In the genomic region with DNA sequence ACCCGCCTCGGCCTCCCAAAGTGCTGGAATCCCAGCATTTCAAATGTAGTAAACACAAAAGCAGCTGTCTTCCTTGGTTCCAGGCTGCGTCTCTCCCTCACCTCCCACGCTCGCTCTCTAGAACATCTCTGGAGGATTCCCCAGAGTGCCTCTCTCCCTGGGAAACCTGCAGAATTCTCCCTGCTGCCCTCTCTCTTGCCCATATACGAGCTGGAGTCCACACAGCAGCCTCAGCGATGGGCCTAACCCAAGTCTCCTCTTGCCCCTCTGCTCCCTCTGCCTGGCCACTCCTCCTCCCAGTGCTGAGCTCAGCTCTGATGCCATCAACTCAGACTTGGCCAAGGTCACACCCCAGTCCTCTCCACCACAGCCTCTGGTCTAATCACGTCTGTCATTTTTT, we compare ENCODE assay signal across 21 cellular contexts. TPM values are rescaled to one million over a fixed set of nuclear protein-coding genes. Genes with fewer than 3 reads are reported as not detected.
DNase-seq lines count a peak whose midpoint lies in the region; ATAC-seq and TF ChIP-seq lines count a peak whose summit lies in the region.
"Had no signal": no experiment of that assay in that cellular context is flagged by ENCODE, and none has a peak within 500 bp of the region (broad histone marks: within the 10 kb centered on the region; RNA-seq: fewer than 3 reads in every experiment).

No MANE protein-coding gene starts in this region.

- H3K4me1 Mint-ChIP-seq in WTC11 (peaks cover 47% of the 10 kb centered on the region), progenitor cell of endocrine pancreas (ENCODE audit: low read depth) (no peaks in the 10 kb centered on the region)
- H3K4me1 Mint-ChIP-seq: activated CD4-positive, alpha-beta memory T cell treated with anti-CD3 and anti-CD28 coated beads, Interleukin-2, amount 10 ng/mL, durations not matched to agents 7 days and 5 days; central memory CD8-positive, alpha-beta T cell; IgD-negative memory B cell had no signal

- H3K4me3 Mint-ChIP-seq in WTC11 = no peak overlapping the region
- H3K4me3 Mint-ChIP-seq in progenitor cell of endocrine pancreas (ENCODE audit: low read depth) = no peak overlapping the region
- H3K4me3 Mint-ChIP-seq: activated CD4-positive, alpha-beta memory T cell treated with anti-CD3 and anti-CD28 coated beads, Interleukin-2, amount 10 ng/mL, durations not matched to agents 7 days and 5 days; central memory CD8-positive, alpha-beta T cell; IgD-negative memory B cell; nephron; T-helper 17 cell had no signal

- H3K4me1 ChIP-seq in BLaER1 = peaks cover 17% of the 10 kb centered on the region
- peaks cover 90% of the 10 kb centered on the region for H3K4me1 ChIP-seq in left ventricle myocardium inferior

- H3K9me3 ChIP-seq in BLaER1 (no peaks in the 10 kb centered on the region), left ventricle myocardium inferior (replicated peaks) (no peaks in the 10 kb centered on the region)

- no peaks in the 10 kb centered on the region for H3K27me3 Mint-ChIP-seq in WTC11 (ENCODE audit: low read depth)
- no peaks in the 10 kb centered on the region for H3K27me3 Mint-ChIP-seq in progenitor cell of endocrine pancreas
- H3K27me3 Mint-ChIP-seq: activated CD4-positive, alpha-beta memory T cell treated with anti-CD3 and anti-CD28 coated beads, Interleukin-2, amount 10 ng/mL, durations not matched to agents 7 days and 5 days; T-helper 17 cell had no signal

- no peak for ATAC-seq in WTC11
- ATAC-seq: esophagus mucosa, T-helper 17 cell had no signal

- CTCF ChIA-PET in WTC11 (lab: Charles Lee) (interaction anchor here (0.7 to 1.6 kb wide), 4 partner anchors 34 to 266 kb away, joined by 3 to 4 read pairs (median 3); no protein-coding TSS in a partner anchor), RWPE1 (lab: Yijun Ruan, JAX) (interaction anchor here (0.6 kb wide), 3 partner anchors 205 to 272 kb away, joined by 3 to 7 read pairs (median 3); no protein-coding TSS in a partner anchor)

- intact Hi-C loops in left ventricle myocardium inferior (cut with micrococcal nuclease) = loop anchor here (10.0 kb wide), 1 partner anchor 149 kb away; no protein-coding TSS in a partner anchor

- H3K27ac ChIP-seq in BLaER1 (no peak overlapping the region), left ventricle myocardium inferior (replicated peaks) (peak overlapping the region; percentile 97), RWPE1 (no peak overlapping the region)
- H3K27ac ChIP-seq: C4-2B had no signal

- in situ Hi-C loops in ACHN (cut with HindIII; ENCODE audit: low pct_ligation_motif_present, low pct_unique_long_range_greater_than_20kb, low sequenced_read_pairs) = no loop called here

- peaks cover 56% of the 10 kb centered on the region for H3K36me3 Mint-ChIP-seq in WTC11
- H3K36me3 Mint-ChIP-seq in progenitor cell of endocrine pancreas (ENCODE audit: insufficient read depth) = peaks cover 17% of the 10 kb centered on the region
- H3K36me3 Mint-ChIP-seq: IgD-negative memory B cell had no signal

- H3K9me3 Mint-ChIP-seq in WTC11 (no peaks in the 10 kb centered on the region), progenitor cell of endocrine pancreas (ENCODE audit: low read depth) (no peaks in the 10 kb centered on the region)
- H3K9me3 Mint-ChIP-seq: activated CD4-positive, alpha-beta memory T cell treated with anti-CD3 and anti-CD28 coated beads, Interleukin-2, amount 10 ng/mL, durations not matched to agents 7 days and 5 days; central memory CD8-positive, alpha-beta T cell; nephron had no signal

- DNase-seq in WTC11 (ENCODE audit: low spot score) (no peak), left ventricle myocardium inferior (no peak), progenitor cell of endocrine pancreas (ENCODE audit: low spot score, unreplicated experiment) (no peak), NCI-H1436 (lab: John Stamatoyannopoulos, UW) (no peak), RWPE1 (ENCODE audit: low spot score) (no peak), ACHN (no peak)
- no peak for DNase-seq in stimulated activated naive CD4-positive, alpha-beta T cell (lab: John Stamatoyannopoulos, UW)
- DNase-seq: activated CD4-positive, alpha-beta memory T cell treated with anti-CD3 and anti-CD28 coated beads, Interleukin-2, amount 10 ng/mL, durations not matched to agents 7 days and 5 days; activated CD4-positive, CD25-positive, alpha-beta regulatory T cell; effector CD8-positive, alpha-beta T cell; midbrain; NCI-H1417 treated with DMSO at 0.1 percent for 48 hours; stimulated activated CD4-positive, alpha-beta T cell treated with anti-CD3 and anti-CD28 coated beads, Interleukin-12 subunit alpha, Interleukin-12 subunit beta, amount 100 ng/mL, for 4 hours; T-helper 17 cell had no signal

- TF ChIP-seq CTCF in WTC11 (IDR thresholded peaks at IDR 0.05) (no peak), left ventricle myocardium inferior (IDR thresholded peaks at IDR 0.05; ENCODE audit: borderline replicate concordance) (no peak), progenitor cell of endocrine pancreas (IDR thresholded peaks at IDR 0.05; ENCODE audit: unreplicated experiment) (no peak), RWPE1 (conservative IDR thresholded peaks at IDR 0.05; ENCODE audit: low read depth) (no peak)

- peak overlapping the region; percentile 57 for H3K27ac Mint-ChIP-seq in WTC11
- H3K27ac Mint-ChIP-seq in progenitor cell of endocrine pancreas = peak overlapping the region; percentile 90
- H3K27ac Mint-ChIP-seq: activated CD4-positive, alpha-beta memory T cell treated with anti-CD3 and anti-CD28 coated beads, Interleukin-2, amount 10 ng/mL, durations not matched to agents 7 days and 5 days; IgD-negative memory B cell; nephron; T-helper 17 cell had no signal

- H3K36me3 ChIP-seq in BLaER1 (no peaks in the 10 kb centered on the region), left ventricle myocardium inferior (peaks cover 44% of the 10 kb centered on the region)

- H3K4me3 ChIP-seq in BLaER1 (no peak overlapping the region), left ventricle myocardium inferior (peak overlapping the region; percentile 9)

- H3K9ac ChIP-seq in BLaER1 = no peak overlapping the region

- no peaks in the 10 kb centered on the region for H3K27me3 ChIP-seq in BLaER1
- no peaks in the 10 kb centered on the region for H3K27me3 ChIP-seq in left ventricle myocardium inferior (ENCODE audit: low read depth)

- POLR2A ChIA-PET in WTC11 (lab: Charles Lee) = interaction anchor here (0.6 to 1.0 kb wide), 2 partner anchors 13 to 14 kb away, joined by 3 to 4 read pairs; no protein-coding TSS in a partner anchor
- POLR2A ChIA-PET in RWPE1 (lab: Yijun Ruan, JAX; ENCODE audit: low non-redundant PET) = no interaction called here

- peak overlapping the region; percentile 72 for H3K4me2 ChIP-seq in BLaER1

- H4K20me1 ChIP-seq in BLaER1 = no peaks in the 10 kb centered on the region

TF ChIP-seq in WTC11, 78 proteins besides CTCF, POLR2A, EP300 and RAD21:
- TF ChIP-seq SMAD4 (CRISPR knock-in tag; IDR thresholded peaks at IDR 0.05) = no peak
- TF ChIP-seq, protein P1, sequence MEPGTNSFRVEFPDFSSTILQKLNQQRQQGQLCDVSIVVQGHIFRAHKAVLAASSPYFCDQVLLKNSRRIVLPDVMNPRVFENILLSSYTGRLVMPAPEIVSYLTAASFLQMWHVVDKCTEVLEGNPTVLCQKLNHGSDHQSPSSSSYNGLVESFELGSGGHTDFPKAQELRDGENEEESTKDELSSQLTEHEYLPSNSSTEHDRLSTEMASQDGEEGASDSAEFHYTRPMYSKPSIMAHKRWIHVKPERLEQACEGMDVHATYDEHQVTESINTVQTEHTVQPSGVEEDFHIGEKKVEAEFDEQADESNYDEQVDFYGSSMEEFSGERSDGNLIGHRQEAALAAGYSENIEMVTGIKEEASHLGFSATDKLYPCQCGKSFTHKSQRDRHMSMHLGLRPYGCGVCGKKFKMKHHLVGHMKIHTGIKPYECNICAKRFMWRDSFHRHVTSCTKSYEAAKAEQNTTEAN (CRISPR knock-in tag; IDR thresholded peaks at IDR 0.05) = no peak
- TF ChIP-seq KAT7 (CRISPR knock-in tag; IDR thresholded peaks at IDR 0.05; ENCODE audit: borderline replicate concordance) = no peak
- no peak for TF ChIP-seq RORB (CRISPR knock-in tag; IDR thresholded peaks at IDR 0.05)
- TF ChIP-seq TEAD4 (CRISPR knock-in tag; IDR thresholded peaks at IDR 0.05) = no peak
- TF ChIP-seq, protein P2, sequence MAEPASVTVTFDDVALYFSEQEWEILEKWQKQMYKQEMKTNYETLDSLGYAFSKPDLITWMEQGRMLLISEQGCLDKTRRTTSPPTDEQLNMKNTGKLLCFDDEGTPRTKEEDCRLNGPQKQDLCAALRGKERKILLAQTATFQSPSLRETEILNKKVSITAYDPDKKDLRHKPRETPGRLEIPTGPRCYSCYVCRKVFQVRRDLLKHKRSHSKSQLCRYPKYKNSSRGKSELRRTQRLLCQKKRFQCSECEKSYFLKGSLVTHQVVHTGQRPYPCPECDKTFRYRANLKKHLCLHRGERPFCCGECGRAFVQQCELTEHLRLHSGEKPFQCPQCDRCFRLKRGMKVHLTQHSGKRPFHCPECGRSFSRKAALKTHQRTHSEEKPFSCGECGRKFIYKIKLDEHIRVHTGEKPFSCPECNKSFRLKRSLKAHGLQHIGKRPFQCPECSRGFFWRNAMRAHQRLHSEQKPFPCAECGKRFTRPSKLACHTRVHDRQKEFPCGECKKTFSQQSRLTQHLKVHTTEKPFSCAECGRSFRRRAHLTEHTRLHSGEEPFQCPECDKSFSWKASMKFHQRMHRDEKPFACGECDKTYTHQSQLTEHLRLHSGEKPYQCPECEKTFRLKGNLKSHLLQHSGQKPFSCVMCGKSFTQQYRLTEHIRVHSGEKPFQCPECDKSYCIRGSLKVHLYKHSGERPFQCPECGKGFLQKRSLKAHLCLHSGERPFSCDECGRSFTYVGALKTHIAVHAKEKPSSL (CRISPR knock-in tag; conservative IDR thresholded peaks at IDR 0.05) = no peak
- TF ChIP-seq PRRX2 (CRISPR knock-in tag; IDR thresholded peaks at IDR 0.05) = no peak
- TF ChIP-seq TCF7 (CRISPR knock-in tag; IDR thresholded peaks at IDR 0.05; ENCODE audit: low read depth) = no peak

RNA-seq across cellular contexts. Expression of a gene that starts 10.6 kb away (rescaled TPM):
- total RNA-seq in WTC11 (2021) (104 to 107 TPM (median 105 TPM) in 3 replicates), left ventricle myocardium inferior (82.3 TPM), progenitor cell of endocrine pancreas (40.6 and 44.3 TPM in 2 replicates)
- total RNA-seq: MCF 10A had no signal
